ENCODE assay signal across 29 cellular contexts in the genomic region with DNA sequence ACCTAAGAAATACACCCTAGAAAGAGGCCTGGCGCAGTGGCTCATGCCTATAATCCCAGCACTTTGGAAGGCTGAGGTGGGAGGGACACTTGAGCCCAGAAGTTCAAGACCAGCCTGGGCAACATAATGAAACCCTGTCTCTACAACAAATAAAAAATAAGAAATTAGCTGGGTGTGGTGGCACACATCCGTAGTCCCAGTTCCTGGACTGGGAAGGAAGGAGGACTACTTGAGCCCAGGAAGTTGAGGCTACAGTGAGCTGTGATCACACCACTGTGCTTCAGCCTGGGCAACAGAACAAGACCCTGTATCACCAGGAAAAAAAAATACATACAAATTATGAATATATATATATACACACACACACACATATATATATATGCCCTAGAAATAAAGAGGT. TPM values are rescaled to one million over a fixed set of nuclear protein-coding genes. Genes with fewer than 3 reads are reported as not detected.
"Had no signal": no experiment of that assay in that cellular context is flagged by ENCODE, and none has a peak within 500 bp of the region (broad histone marks: within the 10 kb centered on the region; RNA-seq: fewer than 3 reads in every experiment).

No MANE protein-coding gene starts in this region.

- H3K9me3 Mint-ChIP-seq: mesothelial cell of epicardium; naive thymus-derived CD4-positive, alpha-beta T cell; natural killer cell treated with Interleukin-12 subunit alpha and Interleukin-12 subunit beta and Interleukin-15 and Interleukin-18, amount 100 ng/mL, for 72 hours; stimulated activated naive B cell treated with anti-CD40 and anti-IgM and Interleukin-4, amounts not matched to agents 10 μg/mL and 1 μg/mL and 100 μg/mL, for 72 hours had no signal

- H3K4me1 ChIP-seq: prostate gland, stomach, testis, vagina had no signal

- H3K4me3 ChIP-seq: left lung, lower lobe of right lung, ovary, prostate gland, sigmoid colon, stomach, testis, thyroid gland, transverse colon, upper lobe of left lung, vagina had no signal

- H3K4me3 Mint-ChIP-seq: mesothelial cell of epicardium; natural killer cell treated with Interleukin-12 subunit alpha and Interleukin-12 subunit beta and Interleukin-15 and Interleukin-18, amount 100 ng/mL, for 72 hours had no signal

- H3K36me3 ChIP-seq: ovary, prostate gland had no signal

- H3K27me3 ChIP-seq: left lung, ovary, sigmoid colon, stomach, testis, thyroid gland, transverse colon, upper lobe of left lung, vagina had no signal

- H3K9me3 ChIP-seq: left lung, lower lobe of right lung, ovary, prostate gland, sigmoid colon, stomach, testis, thyroid gland, transverse colon, upper lobe of left lung, vagina had no signal

- DNase-seq: hippocampal formation; kidney glomerular epithelial cell; left cardiac atrium; left lung; lower lobe of right lung; mammary epithelial cell; mesenchymal stem cell; naive thymus-derived CD4-positive, alpha-beta T cell; ovary; retina; right cardiac atrium; sigmoid colon; small intestine; stimulated activated CD4-positive, alpha-beta T cell treated with anti-CD3 and anti-CD28 coated beads, Interleukin-1b, Interleukin-23, amount 100 ng/mL, for 48 hours; stimulated activated CD4-positive, alpha-beta T cell treated with anti-CD3 and anti-CD28 coated beads, Interleukin-2, amount 100 ng/mL, for 48 hours; stimulated activated CD4-positive, alpha-beta T cell treated with anti-CD3 and anti-CD28 coated beads, Interleukin-4, amount 100 ng/mL, for 4 hours; stimulated activated CD8-positive, alpha-beta memory T cell treated with anti-CD3 and anti-CD28 coated beads, Interleukin-4, amount 100 ng/mL, for 48 hours; stimulated activated naive B cell treated with anti-CD40 and anti-IgM and Interleukin-4, amounts not matched to agents 10 μg/mL and 1 μg/mL and 100 μg/mL, for 72 hours; stimulated activated naive CD8-positive, alpha-beta T cell treated with anti-CD3 and anti-CD28 coated beads, Interleukin-15, Interleukin-2, amounts not matched to agents 100 U/mL and 50 U/mL, for 24 hours; stomach; testis; thyroid gland; transverse colon; upper lobe of left lung had no signal

- H3K27ac Mint-ChIP-seq: mesothelial cell of epicardium had no signal

- ATAC-seq: left cardiac atrium; left lung; lower lobe of right lung; naive thymus-derived CD4-positive, alpha-beta T cell; natural killer cell treated with Interleukin-12 subunit alpha and Interleukin-12 subunit beta and Interleukin-15 and Interleukin-18, amount 100 ng/mL, for 72 hours; stimulated activated naive B cell treated with anti-CD40 and anti-IgM and Interleukin-4, amounts not matched to agents 10 μg/mL and 1 μg/mL and 100 μg/mL, for 72 hours; stimulated activated naive CD8-positive, alpha-beta T cell treated with anti-CD3 and anti-CD28 coated beads, Interleukin-15, Interleukin-2, amounts not matched to agents 100 U/mL and 50 U/mL, for 24 hours had no signal

- H3K27me3 Mint-ChIP-seq: naive thymus-derived CD4-positive, alpha-beta T cell; natural killer cell treated with Interleukin-12 subunit alpha and Interleukin-12 subunit beta and Interleukin-15 and Interleukin-18, amount 100 ng/mL, for 72 hours; stimulated activated naive B cell treated with anti-CD40 and anti-IgM and Interleukin-4, amounts not matched to agents 10 μg/mL and 1 μg/mL and 100 μg/mL, for 72 hours had no signal

- H3K27ac ChIP-seq: lower lobe of right lung, ovary, prostate gland, stomach, transverse colon, vagina had no signal

RNA-seq across cellular contexts. Expression of a gene that starts 42.7 kb away (rescaled TPM):
- polyA plus RNA-seq: neural cell had no signal
